ENCODE assay signal across 11 cellular contexts in genomic region chr11:61671527-61671926, GRCh38. TPM values are rescaled to one million over a fixed set of nuclear protein-coding genes. Genes with fewer than 3 reads are reported as not detected.
A peak's percentile ranks its signal among the peaks of the same experiment; 100 is the strongest.
DNase-seq lines count a peak whose midpoint lies in the region; ATAC-seq and TF ChIP-seq lines count a peak whose summit lies in the region.
"Had no signal": no experiment of that assay in that cellular context is flagged by ENCODE, and none has a peak within 500 bp of the region (broad histone marks: within the 10 kb centered on the region; RNA-seq: fewer than 3 reads in every experiment).

No MANE protein-coding gene starts in this region.

- H3K36me3 Mint-ChIP-seq in GM23338 (ENCODE audit: low read depth): no peaks in the 10 kb centered on the region; the same call in 2 of the 3 replicates
- no peaks in the 10 kb centered on the region for H3K36me3 Mint-ChIP-seq in T-helper 2 cell treated with Interferon-gamma antibody and Interleukin-4, amounts not matched to agents 5 μg/mL and 100 μg/mL, for 36 hours (ENCODE audit: low read depth)

- no peaks in the 10 kb centered on the region for H3K27me3 ChIP-seq in GM23338 (ENCODE audit: insufficient read depth)
- H3K27me3 ChIP-seq in foreskin keratinocyte: peaks cover 66% of the 10 kb centered on the region

- in situ Hi-C loops in ACHN (cut with HindIII; ENCODE audit: low pct_ligation_motif_present, low pct_unique_long_range_greater_than_20kb, low sequenced_read_pairs): no loop called here

- no peaks in the 10 kb centered on the region for H3K79me2 ChIP-seq in GM23338 (replicated peaks; ENCODE audit: insufficient read depth)

- H3K4me3 Mint-ChIP-seq in GM23338: no peak overlapping the region
- no peak overlapping the region for H3K4me3 Mint-ChIP-seq in T-helper 2 cell treated with Interferon-gamma antibody and Interleukin-4, amounts not matched to agents 5 μg/mL and 100 μg/mL, for 36 hours
- H3K4me3 Mint-ChIP-seq: dendritic cell treated with granulocyte-macrophage colony-stimulating factor and Interleukin-4, amounts not matched to agents 40 ng/mL and 50 ng/mL, for 4 days had no signal

- peaks cover 10% of the 10 kb centered on the region for H3K4me1 Mint-ChIP-seq in GM23338
- H3K4me1 Mint-ChIP-seq in T-helper 2 cell treated with Interferon-gamma antibody and Interleukin-4, amounts not matched to agents 5 μg/mL and 100 μg/mL, for 36 hours (ENCODE audit: low read depth): no peaks in the 10 kb centered on the region

- DNase-seq in ACHN: peak; percentile 22
- DNase-seq in GM23338 (ENCODE audit: low spot score): peak; percentile 75
- DNase-seq in RKO (ENCODE audit: low spot score): peak; percentile 40
- no peak for DNase-seq in foreskin keratinocyte
- no peak for DNase-seq in NCI-H446 (lab: John Stamatoyannopoulos, UW)
- DNase-seq in T-helper 2 cell treated with Interferon-gamma antibody and Interleukin-4, amounts not matched to agents 5 μg/mL and 100 μg/mL, for 36 hours (ENCODE audit: low spot score): no peak
- DNase-seq: DMS79, NCI-H1417 treated with DMSO at 0.1 percent for 48 hours had no signal

- H4K20me1 ChIP-seq in GM23338 (replicated peaks; ENCODE audit: insufficient read depth): 0 out of 2 replicates have a peak, but pooled peaks cover 5% of the 10 kb centered on the region

- H3K27me3 Mint-ChIP-seq in GM23338 (ENCODE audit: insufficient read depth, low read depth, poor library complexity): peaks cover 16% of the 10 kb centered on the region
- H3K27me3 Mint-ChIP-seq in T-helper 2 cell treated with Interferon-gamma antibody and Interleukin-4, amounts not matched to agents 5 μg/mL and 100 μg/mL, for 36 hours (ENCODE audit: low read depth): peaks cover 23% of the 10 kb centered on the region

- H3F3A ChIP-seq in GM23338 (replicated peaks; ENCODE audit: low read depth): no peaks in the 10 kb centered on the region

- no peaks in the 10 kb centered on the region for H3K4me1 ChIP-seq in GM23338 (ENCODE audit: insufficient read depth)
- H3K4me1 ChIP-seq in foreskin keratinocyte: no peaks in the 10 kb centered on the region

- H3K4me3 ChIP-seq in GM23338: no peak overlapping the region

- H3K27ac Mint-ChIP-seq in GM23338: no peak overlapping the region
- no peak overlapping the region for H3K27ac Mint-ChIP-seq in T-helper 2 cell treated with Interferon-gamma antibody and Interleukin-4, amounts not matched to agents 5 μg/mL and 100 μg/mL, for 36 hours
- H3K27ac Mint-ChIP-seq: dendritic cell treated with granulocyte-macrophage colony-stimulating factor and Interleukin-4, amounts not matched to agents 40 ng/mL and 50 ng/mL, for 4 days had no signal

- no peaks in the 10 kb centered on the region for H3K9me3 Mint-ChIP-seq in GM23338
- no peaks in the 10 kb centered on the region for H3K9me3 Mint-ChIP-seq in T-helper 2 cell treated with Interferon-gamma antibody and Interleukin-4, amounts not matched to agents 5 μg/mL and 100 μg/mL, for 36 hours

- no peaks in the 10 kb centered on the region for H3K36me3 ChIP-seq in GM23338 (ENCODE audit: insufficient read depth)

- no peak overlapping the region for H2AFZ ChIP-seq in GM23338

- TF ChIP-seq CTCF in GM23338 (conservative IDR thresholded peaks at IDR 0.05; ENCODE audit: low read depth in 2 of 2) (peak; percentile 71 to 73), foreskin keratinocyte (conservative IDR thresholded peaks at IDR 0.05) (peak; percentile 45)

- H3K4me2 ChIP-seq in GM23338: no peak overlapping the region

- no peaks in the 10 kb centered on the region for H3K9me2 ChIP-seq in GM23338 (ENCODE audit: insufficient read depth)

- H3K27ac ChIP-seq in GM23338 (ENCODE audit: low read depth) (no peak overlapping the region), foreskin keratinocyte (no peak overlapping the region)

- ATAC-seq in GM23338: peak; percentile 93
- ATAC-seq in foreskin keratinocyte: peak; percentile 41
- ATAC-seq in GM18861 (IDR thresholded peaks at IDR 0.05; ENCODE audit: unreplicated experiment): no peak
- no peak for ATAC-seq in HG03159 (IDR thresholded peaks at IDR 0.05; ENCODE audit: unreplicated experiment)

TF ChIP-seq in GM23338, 12 proteins besides CTCF, POLR2A, EP300 and RAD21 (continues in another document):
- no peak for TF ChIP-seq ZNF462 (CRISPR knock-in tag; IDR thresholded peaks at IDR 0.05)
- TF ChIP-seq, protein P1, sequence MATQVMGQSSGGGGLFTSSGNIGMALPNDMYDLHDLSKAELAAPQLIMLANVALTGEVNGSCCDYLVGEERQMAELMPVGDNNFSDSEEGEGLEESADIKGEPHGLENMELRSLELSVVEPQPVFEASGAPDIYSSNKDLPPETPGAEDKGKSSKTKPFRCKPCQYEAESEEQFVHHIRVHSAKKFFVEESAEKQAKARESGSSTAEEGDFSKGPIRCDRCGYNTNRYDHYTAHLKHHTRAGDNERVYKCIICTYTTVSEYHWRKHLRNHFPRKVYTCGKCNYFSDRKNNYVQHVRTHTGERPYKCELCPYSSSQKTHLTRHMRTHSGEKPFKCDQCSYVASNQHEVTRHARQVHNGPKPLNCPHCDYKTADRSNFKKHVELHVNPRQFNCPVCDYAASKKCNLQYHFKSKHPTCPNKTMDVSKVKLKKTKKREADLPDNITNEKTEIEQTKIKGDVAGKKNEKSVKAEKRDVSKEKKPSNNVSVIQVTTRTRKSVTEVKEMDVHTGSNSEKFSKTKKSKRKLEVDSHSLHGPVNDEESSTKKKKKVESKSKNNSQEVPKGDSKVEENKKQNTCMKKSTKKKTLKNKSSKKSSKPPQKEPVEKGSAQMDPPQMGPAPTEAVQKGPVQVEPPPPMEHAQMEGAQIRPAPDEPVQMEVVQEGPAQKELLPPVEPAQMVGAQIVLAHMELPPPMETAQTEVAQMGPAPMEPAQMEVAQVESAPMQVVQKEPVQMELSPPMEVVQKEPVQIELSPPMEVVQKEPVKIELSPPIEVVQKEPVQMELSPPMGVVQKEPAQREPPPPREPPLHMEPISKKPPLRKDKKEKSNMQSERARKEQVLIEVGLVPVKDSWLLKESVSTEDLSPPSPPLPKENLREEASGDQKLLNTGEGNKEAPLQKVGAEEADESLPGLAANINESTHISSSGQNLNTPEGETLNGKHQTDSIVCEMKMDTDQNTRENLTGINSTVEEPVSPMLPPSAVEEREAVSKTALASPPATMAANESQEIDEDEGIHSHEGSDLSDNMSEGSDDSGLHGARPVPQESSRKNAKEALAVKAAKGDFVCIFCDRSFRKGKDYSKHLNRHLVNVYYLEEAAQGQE (IDR thresholded peaks at IDR 0.05; ENCODE audit: unreplicated experiment): no peak
- TF ChIP-seq EZH2 (IDR thresholded peaks at IDR 0.05; ENCODE audit: low read depth, unreplicated experiment): no peak

RNA-seq across cellular contexts. Expression of gene DAGLA, which starts 8.7 kb away (rescaled TPM):
- 1.3 and 2.5 TPM in 2 replicates for total RNA-seq in GM23338 (2014; rRNA removed; shearing (Covaris generic))
- 0.52 and 0.55 TPM in 2 replicates for polyA plus RNA-seq in GM23338 (2016; fragmentation: Nextera tagmentation; extraction: Ambion mirVana)
- total RNA-seq in foreskin keratinocyte: 0.18 and 0.24 TPM in 2 replicates
- 0.10 and 0.11 TPM in 2 replicates for polyA plus RNA-seq in foreskin keratinocyte

Comparison
In these comparisons a context has a peak if more than half of its experiments do, and no peak if none do; other contexts are left out.
1. DNase-seq: peak in ACHN (single experiment), GM23338 (single experiment) and RKO (single experiment); none in foreskin keratinocyte (0 of 2), NCI-H446 (0 of 2) and T-helper 2 cell treated with Interferon-gamma antibody and Interleukin-4, amounts not matched to agents 5 μg/mL and 100 μg/mL, for 36 hours (single experiment).
2. ATAC-seq: peak in GM23338 (single experiment) and foreskin keratinocyte (single experiment); none in GM18861 (single experiment) and HG03159 (single experiment).